In genomic region chr22:40958329-40958728, GRCh38 we compare ENCODE assay signal across 21 cellular contexts. TPM values are rescaled to one million over a fixed set of nuclear protein-coding genes. Genes with fewer than 3 reads are reported as not detected.
A peak's percentile ranks its signal among the peaks of the same experiment; 100 is the strongest.
DNase-seq lines count a peak whose midpoint lies in the region; ATAC-seq and TF ChIP-seq lines count a peak whose summit lies in the region.
"Had no signal": no experiment of that assay in that cellular context is flagged by ENCODE, and none has a peak within 500 bp of the region (broad histone marks: within the 10 kb centered on the region; RNA-seq: fewer than 3 reads in every experiment).

No MANE protein-coding gene starts in this region.

- no peaks in the 10 kb centered on the region for H3K9me3 ChIP-seq in CD4-positive, CD25-positive, alpha-beta regulatory T cell (ENCODE audit: control insufficient read depth in 2 of 2, low read length in 2 of 2)
- H3K9me3 ChIP-seq in T-helper 17 cell (ENCODE audit: control insufficient read depth, low read length, poor library complexity, severe bottlenecking) (no peaks in the 10 kb centered on the region), mucosa of descending colon (no peaks in the 10 kb centered on the region), HAP-1 (no peaks in the 10 kb centered on the region)
- H3K9me3 ChIP-seq: BLaER1 treated with 17β-estradiol and CSF1 and Interleukin-3, amounts not matched to agents 10 nM and 100 nM; MG63 had no signal

- H3K27me3 Mint-ChIP-seq in activated CD4-positive, alpha-beta T cell treated with anti-CD3 and anti-CD28 coated beads for 36 hours = no peaks in the 10 kb centered on the region
- H3K27me3 Mint-ChIP-seq in CD4-positive, CD25-positive, alpha-beta regulatory T cell = no peaks in the 10 kb centered on the region
- no peaks in the 10 kb centered on the region for H3K27me3 Mint-ChIP-seq in T-helper 17 cell

- H3K9me3 Mint-ChIP-seq in activated CD4-positive, alpha-beta T cell treated with anti-CD3 and anti-CD28 coated beads for 36 hours (ENCODE audit: low read depth) = no peaks in the 10 kb centered on the region
- H3K9me3 Mint-ChIP-seq in CD4-positive, CD25-positive, alpha-beta regulatory T cell = peaks cover 0 to 2% (median 0%) of the 10 kb centered on the region in 7 donors

- no peak overlapping the region for H3K4me3 ChIP-seq in CD4-positive, CD25-positive, alpha-beta regulatory T cell (ENCODE audit: low read depth, low read length)
- H3K4me3 ChIP-seq in mucosa of descending colon (no peak overlapping the region), HAP-1 (no peak overlapping the region)
- H3K4me3 ChIP-seq: BLaER1 treated with 17β-estradiol and CSF1 and Interleukin-3, amounts not matched to agents 10 nM and 100 nM; MG63 had no signal

- H3K36me3 Mint-ChIP-seq in activated CD4-positive, alpha-beta T cell treated with anti-CD3 and anti-CD28 coated beads for 36 hours (ENCODE audit: low read depth) = peaks cover 49% of the 10 kb centered on the region
- H3K36me3 Mint-ChIP-seq in CD4-positive, CD25-positive, alpha-beta regulatory T cell = peaks cover 17% of the 10 kb centered on the region
- peaks cover 3% of the 10 kb centered on the region for H3K36me3 Mint-ChIP-seq in T-helper 17 cell (ENCODE audit: low read depth)

- peaks cover 15% of the 10 kb centered on the region for H3K4me1 ChIP-seq in CD4-positive, CD25-positive, alpha-beta regulatory T cell (ENCODE audit: control insufficient read depth, insufficient read depth, low read length, poor library complexity, severe bottlenecking)
- H3K4me1 ChIP-seq in mucosa of descending colon (ENCODE audit: low read depth) = peaks cover 2% of the 10 kb centered on the region
- H3K4me1 ChIP-seq in HAP-1 = no peaks in the 10 kb centered on the region

- CTCF ChIA-PET in activated CD4-positive, alpha-beta T cell treated with anti-CD3 and anti-CD28 coated beads for 36 hours (lab: Charles Lee) = interaction anchor here (0.5 to 2.4 kb wide), 7 partner anchors 18 to 279 kb away, joined by 3 to 7 read pairs (median 3); no protein-coding TSS in a partner anchor

- no peak for ATAC-seq in activated CD4-positive, alpha-beta T cell treated with anti-CD3 and anti-CD28 coated beads for 36 hours
- no peak for ATAC-seq in CD4-positive, CD25-positive, alpha-beta regulatory T cell (ENCODE audit: low read depth in 2 of 2)
- ATAC-seq in T-helper 17 cell = no peak
- peak; percentile 59 for ATAC-seq in mucosa of descending colon
- no peak for ATAC-seq in HG02885 (IDR thresholded peaks at IDR 0.05; ENCODE audit: poor library complexity, unreplicated experiment)

- in situ Hi-C loops in HAP-1 (cut with MboI; ENCODE audit: low sequenced_read_pairs) = no loop called here

- peaks cover 34% of the 10 kb centered on the region for H3K36me3 ChIP-seq in CD4-positive, CD25-positive, alpha-beta regulatory T cell (ENCODE audit: control insufficient read depth, insufficient read depth, low read length)
- H3K36me3 ChIP-seq in mucosa of descending colon (ENCODE audit: low read depth) (no peaks in the 10 kb centered on the region), HAP-1 (replicated peaks) (peaks cover 64% of the 10 kb centered on the region)

- no peak overlapping the region for H3K27ac ChIP-seq in CD4-positive, CD25-positive, alpha-beta regulatory T cell (ENCODE audit: insufficient read depth, low read length, poor library complexity, severe bottlenecking)
- H3K27ac ChIP-seq: 22Rv1; BLaER1 treated with 17β-estradiol and CSF1 and Interleukin-3, amounts not matched to agents 10 nM and 100 nM had no signal

- no peak overlapping the region for H3K4me3 Mint-ChIP-seq in activated CD4-positive, alpha-beta T cell treated with anti-CD3 and anti-CD28 coated beads for 36 hours
- H3K4me3 Mint-ChIP-seq in CD4-positive, CD25-positive, alpha-beta regulatory T cell = peak overlapping the region in 1 of 4 donors; percentile 21
- H3K4me3 Mint-ChIP-seq in T-helper 17 cell = no peak overlapping the region

- no peaks in the 10 kb centered on the region for H3K27me3 ChIP-seq in CD4-positive, CD25-positive, alpha-beta regulatory T cell (ENCODE audit: control insufficient read depth, insufficient read depth, low read length)
- H3K27me3 ChIP-seq in HAP-1 (ENCODE audit: low read depth) = no peaks in the 10 kb centered on the region
- H3K27me3 ChIP-seq: BLaER1 treated with 17β-estradiol and CSF1 and Interleukin-3, amounts not matched to agents 10 nM and 100 nM; MG63 had no signal

- no peak for TF ChIP-seq CTCF in mucosa of descending colon (IDR thresholded peaks at IDR 0.05)

- H3K4me1 Mint-ChIP-seq in activated CD4-positive, alpha-beta T cell treated with anti-CD3 and anti-CD28 coated beads for 36 hours = peaks cover 22% of the 10 kb centered on the region
- H3K4me1 Mint-ChIP-seq in CD4-positive, CD25-positive, alpha-beta regulatory T cell = peaks cover 20 to 50% (median 34%) of the 10 kb centered on the region in 4 donors
- peaks cover 14% of the 10 kb centered on the region for H3K4me1 Mint-ChIP-seq in T-helper 17 cell

- intact Hi-C loops in activated CD4-positive, alpha-beta T cell treated with anti-CD3 and anti-CD28 coated beads for 36 hours (cut with DNase I, micrococcal nuclease) = loop anchor here in 1 of 2 experiments (10.0 kb wide), 1 partner anchor 246 kb away; the partner anchor contains the start of gene L3MBTL2
- intact Hi-C loops in mucosa of descending colon (cut with DNase I, micrococcal nuclease) = loop anchor here (10.0 kb wide), 2 partner anchors 66 to 136 kb away; partner anchors contain the start of gene EP300 (in 1 of the 2)

- DNase-seq in activated CD4-positive, alpha-beta T cell treated with anti-CD3 and anti-CD28 coated beads for 36 hours = no peak
- DNase-seq in activated CD4-positive, alpha-beta T cell treated with anti-CD3 and anti-CD28 coated beads, Interleukin-2, amount 50 U/mL, for 48 hours = no peak
- no peak for DNase-seq in CD4-positive, CD25-positive, alpha-beta regulatory T cell
- DNase-seq in T-helper 17 cell = no peak
- no peak for DNase-seq in mucosa of descending colon
- no peak for DNase-seq in germinal center (ENCODE audit: low spot score)
- DNase-seq in HAP-1 (ENCODE audit: low spot score in 2 of 2) = no peak
- DNase-seq: ACHN, DMS53, GF-D8, Kasumi-1, MG63, NCI-H1048, NCI-H1417 treated with DMSO at 0.1 percent for 48 hours, NCI-H187, NCI-H446, NCI-H526 treated with DMSO at 0.1 percent for 48 hours, SIG-M5 had no signal

- POLR2A ChIA-PET in activated CD4-positive, alpha-beta T cell treated with anti-CD3 and anti-CD28 coated beads for 36 hours (lab: Charles Lee) = no interaction called here

- peak overlapping the region; percentile 67 for H3K27ac Mint-ChIP-seq in activated CD4-positive, alpha-beta T cell treated with anti-CD3 and anti-CD28 coated beads for 36 hours
- H3K27ac Mint-ChIP-seq in CD4-positive, CD25-positive, alpha-beta regulatory T cell = peak overlapping the region in 2 of 3 donors; percentile 11 to 49
- H3K27ac Mint-ChIP-seq in T-helper 17 cell = peak overlapping the region; percentile 74

RNA-seq across cellular contexts. Expression of gene RBX1, which starts 7.2 kb away (rescaled TPM):
- total RNA-seq in activated CD4-positive, alpha-beta T cell treated with anti-CD3 and anti-CD28 coated beads for 36 hours = 10 to 100 TPM; 49.9 to 96.6 TPM
- 40.8 TPM for total RNA-seq in CD4-positive, CD25-positive, alpha-beta regulatory T cell
- 100 to 1,000 TPM; 201 to 264 (median 223) TPM for polyA plus RNA-seq in CD4-positive, CD25-positive, alpha-beta regulatory T cell
- 10 to 100 TPM; 31.3 to 41.9 TPM for total RNA-seq in T-helper 17 cell
- 10 to 100 TPM; 29.3 to 40.7 (median 38.2) TPM for total RNA-seq in mucosa of descending colon
